ENCODE assay signal across 8 cellular contexts in genomic region chr14:71555654-71556559, GRCh38.
DNase-seq lines count a peak whose midpoint lies in the region; ATAC-seq and TF ChIP-seq lines count a peak whose summit lies in the region.

No MANE protein-coding gene starts in this region.

- intact Hi-C loops in left lung (cut with DNase I), result no loop called here

- peaks cover 78% of the 10 kb centered on the region for H3K4me1 Mint-ChIP-seq in stimulated activated naive CD8-positive, alpha-beta T cell treated with anti-CD3 and anti-CD28 coated beads, Interleukin-15, Interleukin-2, amounts not matched to agents 100 ng/mL and 50 ng/mL, for 24 hours (ENCODE audit: low read depth)

- H3K9me3 ChIP-seq in KOPT-K1 (ENCODE audit: insufficient read depth, low read length, poor library complexity, severe bottlenecking) (no peaks in the 10 kb centered on the region), left lung (no peaks in the 10 kb centered on the region)

- no peaks in the 10 kb centered on the region for H3K27me3 Mint-ChIP-seq in stimulated activated naive CD8-positive, alpha-beta T cell treated with anti-CD3 and anti-CD28 coated beads, Interleukin-15, Interleukin-2, amounts not matched to agents 100 ng/mL and 50 ng/mL, for 24 hours

- H3K4me1 ChIP-seq in left lung, result peaks cover 0 to 25% of the 10 kb centered on the region in 2 donors

- H3K4me3 Mint-ChIP-seq in stimulated activated naive CD8-positive, alpha-beta T cell treated with anti-CD3 and anti-CD28 coated beads, Interleukin-15, Interleukin-2, amounts not matched to agents 100 ng/mL and 50 ng/mL, for 24 hours, result peak overlapping the region; percentile 74

- H3K27me3 ChIP-seq in left lung, result no peaks in the 10 kb centered on the region
- no peaks in the 10 kb centered on the region for H3K27me3 ChIP-seq in H7 (ENCODE audit: control insufficient read depth, insufficient read depth, low read length)

- DNase-seq in GM10248 (ENCODE audit: extremely low spot score) (peak; percentile 54), left lung (no peak), COR-L47 (lab: John Stamatoyannopoulos, UW) (no peak), H7 (no peak)
- peak; percentile 62 for DNase-seq in activated CD8-positive, alpha-beta memory T cell treated with anti-CD3 and anti-CD28 coated beads, Interleukin-2, amount 50 U/mL, for 4 hours

- H3K36me3 ChIP-seq in KOPT-K1 (ENCODE audit: insufficient read depth, low read length), result no peaks in the 10 kb centered on the region
- no peaks in the 10 kb centered on the region for H3K36me3 ChIP-seq in left lung
- H3K36me3 ChIP-seq in H7 (replicated peaks; ENCODE audit: control insufficient read depth, insufficient read depth, low read length), result no peaks in the 10 kb centered on the region

- H3K4me3 ChIP-seq in left lung (no peak overlapping the region), H7 (ENCODE audit: insufficient read depth, low read depth, low read length) (no peak overlapping the region)

- no peaks in the 10 kb centered on the region for H3K9me3 Mint-ChIP-seq in stimulated activated naive CD8-positive, alpha-beta T cell treated with anti-CD3 and anti-CD28 coated beads, Interleukin-15, Interleukin-2, amounts not matched to agents 100 ng/mL and 50 ng/mL, for 24 hours

- H3K36me3 Mint-ChIP-seq in stimulated activated naive CD8-positive, alpha-beta T cell treated with anti-CD3 and anti-CD28 coated beads, Interleukin-15, Interleukin-2, amounts not matched to agents 100 ng/mL and 50 ng/mL, for 24 hours (ENCODE audit: low read depth), result no peaks in the 10 kb centered on the region

- ATAC-seq in GM21717 (IDR thresholded peaks at IDR 0.05; ENCODE audit: unreplicated experiment) (peak; percentile 80), left lung (peak; percentile 33)

- CTCF ChIA-PET in GM10248 (lab: Yijun Ruan, JAX), result interaction anchor here (1.1 to 2.0 kb wide), 5 partner anchors 8 to 233 kb away, joined by 3 to 6 read pairs (median 3); no protein-coding TSS in a partner anchor

- POLR2A ChIA-PET in GM10248 (lab: Yijun Ruan, JAX), result interaction anchor here (1.0 kb wide), 1 partner anchor 235 kb away, joined by 4 read pairs; no protein-coding TSS in a partner anchor

- no peak for TF ChIP-seq CTCF in GM10248 (IDR thresholded peaks at IDR 0.05; ENCODE audit: control extremely low read depth, extremely low read depth, low read depth, missing control alignments)
- TF ChIP-seq CTCF in left lung (IDR thresholded peaks at IDR 0.05), result no peak

- H3K27ac ChIP-seq in KOPT-K1 (ENCODE audit: low read depth, low read length, poor library complexity, severe bottlenecking), result peak overlapping the region; percentile 92
- H3K27ac ChIP-seq in left lung, result peak overlapping the region in 1 of 2 donors; percentile 81

- H3K27ac Mint-ChIP-seq in stimulated activated naive CD8-positive, alpha-beta T cell treated with anti-CD3 and anti-CD28 coated beads, Interleukin-15, Interleukin-2, amounts not matched to agents 100 ng/mL and 50 ng/mL, for 24 hours, result peak overlapping the region; percentile 99

Comparison
In these comparisons a context has a peak if more than half of its experiments do, and no peak if none do; other contexts are left out.
1. DNase-seq: peak in GM10248 (single experiment) and activated CD8-positive, alpha-beta memory T cell treated with anti-CD3 and anti-CD28 coated beads, Interleukin-2, amount 50 U/mL, for 4 hours (single experiment); none in left lung (0 of 2), COR-L47 (single experiment) and H7 (single experiment).